ENCODE assay signal across 22 cellular contexts in genomic region chr20:21835042-21835441, GRCh38.
"Had no signal": no experiment of that assay in that cellular context is flagged by ENCODE, and none has a peak within 500 bp of the region (broad histone marks: within the 10 kb centered on the region; RNA-seq: fewer than 3 reads in every experiment).

No MANE protein-coding gene starts in this region.

- H3K27ac Mint-ChIP-seq: dendritic cell treated with granulocyte-macrophage colony-stimulating factor and Interleukin-4, amounts not matched to agents 40 ng/mL and 50 ng/mL, for 4 days; effector memory CD8-positive, alpha-beta T cell; endodermal cell had no signal

- H3K27me3 Mint-ChIP-seq: dendritic cell treated with granulocyte-macrophage colony-stimulating factor and Interleukin-4, amounts not matched to agents 40 ng/mL and 50 ng/mL, for 4 days; effector memory CD8-positive, alpha-beta T cell had no signal

- H3K9me3 Mint-ChIP-seq: dendritic cell treated with granulocyte-macrophage colony-stimulating factor and Interleukin-4, amounts not matched to agents 40 ng/mL and 50 ng/mL, for 4 days; endodermal cell had no signal

- DNase-seq: colonic mucosa; cortex of kidney; dermis blood vessel endothelial cell; dorsolateral prefrontal cortex; effector CD4-positive, alpha-beta T cell; effector CD8-positive, alpha-beta T cell; effector memory CD4-positive, alpha-beta T cell; effector memory CD8-positive, alpha-beta T cell; endodermal cell; erythroblast; esophagus squamous epithelium; foreskin fibroblast; foreskin keratinocyte; foreskin melanocyte; gastrocnemius medialis; glutamatergic neuron; head of caudate nucleus; heart left ventricle; heart right ventricle had no signal

- ATAC-seq: effector memory CD8-positive, alpha-beta T cell; esophagus mucosa; foreskin keratinocyte; gastrocnemius medialis; gastroesophageal sphincter; heart left ventricle; heart right ventricle had no signal

- H3K4me3 Mint-ChIP-seq: dendritic cell treated with granulocyte-macrophage colony-stimulating factor and Interleukin-4, amounts not matched to agents 40 ng/mL and 50 ng/mL, for 4 days; effector memory CD8-positive, alpha-beta T cell; endodermal cell had no signal
